1 cellular context compared by ENCODE assay signal in the genomic region with DNA sequence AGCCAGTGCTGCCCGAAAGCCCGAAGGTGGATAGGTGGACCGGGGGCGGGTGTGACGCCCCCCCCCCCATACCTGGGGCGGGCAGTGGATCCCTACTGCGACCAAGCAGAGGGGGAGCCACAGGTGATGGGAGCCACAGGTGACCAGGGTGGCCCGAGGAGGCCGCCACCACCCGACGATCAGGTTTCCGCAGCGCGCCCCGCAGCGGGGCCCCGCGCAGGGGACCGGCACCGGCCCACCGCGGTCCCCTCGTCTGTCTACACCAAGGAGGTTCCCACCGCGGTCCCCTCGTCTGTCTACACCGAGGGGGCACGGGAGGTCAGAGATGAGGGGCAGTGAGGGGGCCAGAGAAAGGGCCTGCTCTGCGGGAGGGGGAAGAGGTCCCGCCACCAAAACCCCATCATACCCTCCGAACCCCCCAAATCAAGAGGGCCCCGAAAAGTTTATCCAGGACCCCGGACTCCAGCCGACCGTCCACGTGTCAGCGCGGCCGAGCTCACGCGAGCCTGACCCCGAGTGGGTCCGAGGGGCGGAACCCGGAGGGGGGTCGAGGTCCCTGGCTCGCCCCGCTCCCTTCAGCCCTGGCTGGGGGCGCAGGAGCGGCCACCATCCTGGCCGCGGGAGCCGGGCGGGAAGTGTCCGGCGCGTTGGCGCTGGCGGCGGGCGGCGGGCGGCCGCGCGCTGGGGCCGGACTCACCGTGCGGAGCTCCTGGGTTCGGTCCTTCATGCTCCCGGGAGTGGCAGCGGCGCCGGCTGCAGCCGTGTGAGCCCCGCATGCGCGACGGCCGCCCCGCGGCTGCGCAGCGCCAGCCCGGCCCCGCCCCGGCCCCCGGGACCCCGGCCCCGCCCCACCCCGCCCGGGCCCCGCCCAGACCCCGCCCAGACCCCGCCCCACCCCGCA.
A peak's percentile ranks its signal among the peaks of the same experiment; 100 is the strongest.
TF ChIP-seq lines count a peak whose summit lies in the region.

A gene (minus strand): TSS at position 765 of the 901 bp plus-strand sequence. CDS start 38 bp downstream, at position 727.

TF ChIP-seq in GM12878, 131 proteins besides CTCF, POLR2A, EP300 and RAD21 (continued from another document):
- TF ChIP-seq, protein P1, sequence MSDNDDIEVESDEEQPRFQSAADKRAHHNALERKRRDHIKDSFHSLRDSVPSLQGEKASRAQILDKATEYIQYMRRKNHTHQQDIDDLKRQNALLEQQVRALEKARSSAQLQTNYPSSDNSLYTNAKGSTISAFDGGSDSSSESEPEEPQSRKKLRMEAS (IDR thresholded peaks at IDR 0.05; ENCODE audit: low read depth, low read length) = no peak
- TF ChIP-seq, protein P2, sequence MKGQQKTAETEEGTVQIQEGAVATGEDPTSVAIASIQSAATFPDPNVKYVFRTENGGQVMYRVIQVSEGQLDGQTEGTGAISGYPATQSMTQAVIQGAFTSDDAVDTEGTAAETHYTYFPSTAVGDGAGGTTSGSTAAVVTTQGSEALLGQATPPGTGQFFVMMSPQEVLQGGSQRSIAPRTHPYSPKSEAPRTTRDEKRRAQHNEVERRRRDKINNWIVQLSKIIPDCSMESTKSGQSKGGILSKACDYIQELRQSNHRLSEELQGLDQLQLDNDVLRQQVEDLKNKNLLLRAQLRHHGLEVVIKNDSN (IDR thresholded peaks at IDR 0.05; ENCODE audit: borderline replicate concordance, extremely low read length, insufficient read depth, low read depth, low read length) = no peak
- no peak for TF ChIP-seq MTA3 (IDR thresholded peaks at IDR 0.05; ENCODE audit: borderline replicate concordance, low read length)
- TF ChIP-seq YBX1 (IDR thresholded peaks at IDR 0.05) = no peak
- TF ChIP-seq NR2C1 (IDR thresholded peaks at IDR 0.05) = no peak
- TF ChIP-seq, protein P3, sequence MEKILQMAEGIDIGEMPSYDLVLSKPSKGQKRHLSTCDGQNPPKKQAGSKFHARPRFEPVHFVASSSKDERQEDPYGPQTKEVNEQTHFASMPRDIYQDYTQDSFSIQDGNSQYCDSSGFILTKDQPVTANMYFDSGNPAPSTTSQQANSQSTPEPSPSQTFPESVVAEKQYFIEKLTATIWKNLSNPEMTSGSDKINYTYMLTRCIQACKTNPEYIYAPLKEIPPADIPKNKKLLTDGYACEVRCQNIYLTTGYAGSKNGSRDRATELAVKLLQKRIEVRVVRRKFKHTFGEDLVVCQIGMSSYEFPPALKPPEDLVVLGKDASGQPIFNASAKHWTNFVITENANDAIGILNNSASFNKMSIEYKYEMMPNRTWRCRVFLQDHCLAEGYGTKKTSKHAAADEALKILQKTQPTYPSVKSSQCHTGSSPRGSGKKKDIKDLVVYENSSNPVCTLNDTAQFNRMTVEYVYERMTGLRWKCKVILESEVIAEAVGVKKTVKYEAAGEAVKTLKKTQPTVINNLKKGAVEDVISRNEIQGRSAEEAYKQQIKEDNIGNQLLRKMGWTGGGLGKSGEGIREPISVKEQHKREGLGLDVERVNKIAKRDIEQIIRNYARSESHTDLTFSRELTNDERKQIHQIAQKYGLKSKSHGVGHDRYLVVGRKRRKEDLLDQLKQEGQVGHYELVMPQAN (conservative IDR thresholded peaks at IDR 0.05) = peak; percentile 71; the same call in 1 of the 2 replicates
- TF ChIP-seq, protein P4, sequence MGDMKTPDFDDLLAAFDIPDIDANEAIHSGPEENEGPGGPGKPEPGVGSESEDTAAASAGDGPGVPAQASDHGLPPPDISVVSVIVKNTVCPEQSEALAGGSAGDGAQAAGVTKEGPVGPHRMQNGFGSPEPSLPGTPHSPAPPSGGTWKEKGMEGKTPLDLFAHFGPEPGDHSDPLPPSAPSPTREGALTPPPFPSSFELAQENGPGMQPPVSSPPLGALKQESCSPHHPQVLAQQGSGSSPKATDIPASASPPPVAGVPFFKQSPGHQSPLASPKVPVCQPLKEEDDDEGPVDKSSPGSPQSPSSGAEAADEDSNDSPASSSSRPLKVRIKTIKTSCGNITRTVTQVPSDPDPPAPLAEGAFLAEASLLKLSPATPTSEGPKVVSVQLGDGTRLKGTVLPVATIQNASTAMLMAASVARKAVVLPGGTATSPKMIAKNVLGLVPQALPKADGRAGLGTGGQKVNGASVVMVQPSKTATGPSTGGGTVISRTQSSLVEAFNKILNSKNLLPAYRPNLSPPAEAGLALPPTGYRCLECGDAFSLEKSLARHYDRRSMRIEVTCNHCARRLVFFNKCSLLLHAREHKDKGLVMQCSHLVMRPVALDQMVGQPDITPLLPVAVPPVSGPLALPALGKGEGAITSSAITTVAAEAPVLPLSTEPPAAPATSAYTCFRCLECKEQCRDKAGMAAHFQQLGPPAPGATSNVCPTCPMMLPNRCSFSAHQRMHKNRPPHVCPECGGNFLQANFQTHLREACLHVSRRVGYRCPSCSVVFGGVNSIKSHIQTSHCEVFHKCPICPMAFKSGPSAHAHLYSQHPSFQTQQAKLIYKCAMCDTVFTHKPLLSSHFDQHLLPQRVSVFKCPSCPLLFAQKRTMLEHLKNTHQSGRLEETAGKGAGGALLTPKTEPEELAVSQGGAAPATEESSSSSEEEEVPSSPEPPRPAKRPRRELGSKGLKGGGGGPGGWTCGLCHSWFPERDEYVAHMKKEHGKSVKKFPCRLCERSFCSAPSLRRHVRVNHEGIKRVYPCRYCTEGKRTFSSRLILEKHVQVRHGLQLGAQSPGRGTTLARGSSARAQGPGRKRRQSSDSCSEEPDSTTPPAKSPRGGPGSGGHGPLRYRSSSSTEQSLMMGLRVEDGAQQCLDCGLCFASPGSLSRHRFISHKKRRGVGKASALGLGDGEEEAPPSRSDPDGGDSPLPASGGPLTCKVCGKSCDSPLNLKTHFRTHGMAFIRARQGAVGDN (IDR thresholded peaks at IDR 0.05) = 0 out of 2 replicates have a peak, but pooled peaks have one; percentile 41
- TF ChIP-seq NFIC (IDR thresholded peaks at IDR 0.05; ENCODE audit: low read depth, low read length) = no peak
- no peak for TF ChIP-seq SMAD1 (IDR thresholded peaks at IDR 0.05; ENCODE audit: low read depth, partially characterized antibody)
- peak; percentile 71 for TF ChIP-seq NR2F1 (conservative IDR thresholded peaks at IDR 0.05)
- no peak for TF ChIP-seq RUNX3 (IDR thresholded peaks at IDR 0.05; ENCODE audit: low read length)
- TF ChIP-seq IKZF1 (conservative IDR thresholded peaks at IDR 0.05) = peak; percentile 90
- no peak for TF ChIP-seq CREM (IDR thresholded peaks at IDR 0.05; ENCODE audit: low read depth)
- no peak for TF ChIP-seq STAT1 (conservative IDR thresholded peaks at IDR 0.05)
- TF ChIP-seq TARDBP (IDR thresholded peaks at IDR 0.05; ENCODE audit: borderline replicate concordance) = no peak
- peak; percentile 58; the same call in 1 of the 2 replicates for TF ChIP-seq BACH1 (IDR thresholded peaks at IDR 0.05; ENCODE audit: borderline replicate concordance)
- 0 out of 2 replicates have a peak, but pooled peaks have one; percentile 38 for TF ChIP-seq NFXL1 (IDR thresholded peaks at IDR 0.05; ENCODE audit: borderline replicate concordance)
